ENCODE assay signal across 8 cellular contexts in genomic region chr22:38733329-38734202, GRCh38. TPM values are rescaled to one million over a fixed set of nuclear protein-coding genes. Genes with fewer than 3 reads are reported as not detected.
DNase-seq lines count a peak whose midpoint lies in the region; ATAC-seq and TF ChIP-seq lines count a peak whose summit lies in the region.

No MANE protein-coding gene starts in this region.

- no peaks in the 10 kb centered on the region for H3K9me3 ChIP-seq in SK-N-SH

- H2AFZ ChIP-seq in SK-N-SH (ENCODE audit: low read depth) = no peak overlapping the region

- 100% methylated on average over 1 of the region's 9 CpGs for WGBS in SK-N-SH (ENCODE audit: low lambda C conversion rate)

- CTCF ChIA-PET in HEK293T (lab: Yijun Ruan, JAX) (interaction anchor here (0.6 to 2.8 kb wide), 8 partner anchors 9 to 35 kb away, joined by 3 to 12 read pairs (median 5); no protein-coding TSS in a partner anchor), SK-N-SH (lab: Yijun Ruan, JAX) (interaction anchor here (0.6 to 2.3 kb wide), 12 partner anchors 8 to 35 kb away, joined by 3 to 15 read pairs (median 4); no protein-coding TSS in a partner anchor)

- no peaks in the 10 kb centered on the region; a peak in 1 of 4 replicates for H3K4me1 ChIP-seq in SK-N-SH (ENCODE audit: control insufficient read depth in 1 of 2, insufficient read depth in 2 of 2, low read depth in 1 of 2, low read length in 1 of 2)

- no peak overlapping the region for H3K4me2 ChIP-seq in SK-N-SH

- H3K36me3 ChIP-seq in SK-N-SH (replicated peaks in 1 of 2; ENCODE audit: control insufficient read depth in 1 of 2, insufficient read depth in 2 of 2, low read length in 1 of 2) = peaks cover 0 to 15% of the 10 kb centered on the region in 2 experiments
- H3K36me3 ChIP-seq in brain microvascular endothelial cell (replicated peaks) = peaks cover 68% of the 10 kb centered on the region

- peak overlapping the region; percentile 39 for H3K27ac ChIP-seq in C4-2B
- no peak overlapping the region; a peak in 1 of 4 replicates for H3K27ac ChIP-seq in SK-N-SH (ENCODE audit: low read depth in 2 of 2, low read length in 1 of 2)
- no peak overlapping the region for H3K27ac ChIP-seq in brain microvascular endothelial cell

- H3K9ac ChIP-seq in SK-N-SH = no peak overlapping the region

- in situ Hi-C loops in brain microvascular endothelial cell (cut with HindIII; ENCODE audit: low pct_ligation_motif_present, low sequenced_read_pairs) = no loop called here

- ATAC-seq in HG02588 (IDR thresholded peaks at IDR 0.05; ENCODE audit: unreplicated experiment) = no peak

- POLR2A ChIA-PET in HEK293T (lab: Yijun Ruan, JAX) = interaction anchor here (1.0 to 1.9 kb wide), 5 partner anchors 8 to 586 kb away, joined by 3 to 6 read pairs (median 4); partner anchors contain the start of gene RPL3
- POLR2A ChIA-PET in SK-N-SH (lab: Yijun Ruan, JAX) = no interaction called here

- H3K4me3 ChIP-seq in SK-N-SH (ENCODE audit: low read depth in 2 of 2, low read length in 1 of 2) (peak overlapping the region in 1 of 2 experiments; percentile 48; a peak in 1 of 4 replicates), brain microvascular endothelial cell (ENCODE audit: low read depth, low read length) (no peak overlapping the region)

- no peaks in the 10 kb centered on the region for H3K9me2 ChIP-seq in SK-N-SH

- H3F3A ChIP-seq in SK-N-SH (replicated peaks; ENCODE audit: insufficient read depth) = no peaks in the 10 kb centered on the region

- peak; percentile 40 for TF ChIP-seq RAD21 in SK-N-SH (IDR thresholded peaks at IDR 0.05; ENCODE audit: low read length)

- TF ChIP-seq EP300 in SK-N-SH (IDR thresholded peaks at IDR 0.05; ENCODE audit: borderline replicate concordance in 1 of 2, low read depth in 1 of 2, low read length in 1 of 2) = no peak

- H3K79me2 ChIP-seq in SK-N-SH (ENCODE audit: insufficient read depth) = no peaks in the 10 kb centered on the region

- H3K27me3 ChIP-seq in SK-N-SH (ENCODE audit: insufficient read depth) (no peaks in the 10 kb centered on the region), brain microvascular endothelial cell (replicated peaks) (no peaks in the 10 kb centered on the region)

- DNase-seq in HEK293T (ENCODE audit: extremely low spot score) (peak; percentile 79), SK-N-SH (peak; percentile 74), brain microvascular endothelial cell (no peak), iris pigment epithelial cell (ENCODE audit: low read depth) (peak; percentile 28), islet precursor cell (no peak)
- peak; percentile 58 for DNase-seq in stimulated activated CD4-positive, alpha-beta T cell treated with anti-CD3 and anti-CD28 coated beads, Interleukin-4, amount 100 ng/mL, for 24 hours

- TF ChIP-seq CTCF in C4-2B (conservative IDR thresholded peaks at IDR 0.05) (no peak; the same call in 1 of the 2 replicates), SK-N-SH (IDR thresholded peaks at IDR 0.05) (peak; percentile 58), brain microvascular endothelial cell (IDR thresholded peaks at IDR 0.05; ENCODE audit: low read depth, low read length, missing control alignments) (peak; percentile 81)

- H4K20me1 ChIP-seq in SK-N-SH (ENCODE audit: insufficient read depth) = no peaks in the 10 kb centered on the region

TF ChIP-seq in HEK293T, 16 proteins besides CTCF, POLR2A, EP300 and RAD21:
- TF ChIP-seq ELF4 (IDR thresholded peaks at IDR 0.05) = no peak
- 0 out of 2 replicates have a peak, but pooled peaks have one; percentile 2 for TF ChIP-seq HDGF (IDR thresholded peaks at IDR 0.05; ENCODE audit: borderline replicate concordance)
- no peak for TF ChIP-seq L3MBTL2 (conservative IDR thresholded peaks at IDR 0.05)
- TF ChIP-seq SUZ12 (IDR thresholded peaks at IDR 0.05) = no peak

TF ChIP-seq in SK-N-SH, 30 proteins besides CTCF, POLR2A, EP300 and RAD21 (continues in another document):
- TF ChIP-seq FOXJ3 (CRISPR knock-in tag; IDR thresholded peaks at IDR 0.05) (no peak), REST (IDR thresholded peaks at IDR 0.05; ENCODE audit: low read depth, low read length) (no peak), TCF12 (IDR thresholded peaks at IDR 0.05) (no peak), MXI1 (IDR thresholded peaks at IDR 0.05; ENCODE audit: low read depth, low read length) (no peak), YY1 (IDR thresholded peaks at IDR 0.05; ENCODE audit: low read depth) (no peak), RXRA (IDR thresholded peaks at IDR 0.05; ENCODE audit: borderline replicate concordance, low read depth) (no peak), ZBTB33 (IDR thresholded peaks at IDR 0.05; ENCODE audit: borderline replicate concordance, low read depth) (no peak), FOXM1 (IDR thresholded peaks at IDR 0.05; ENCODE audit: low read depth) (no peak), GATA2 (CRISPR knock-in tag; IDR thresholded peaks at IDR 0.05) (no peak), RFX5 (IDR thresholded peaks at IDR 0.05; ENCODE audit: low read length) (no peak), MAX (IDR thresholded peaks at IDR 0.05; ENCODE audit: low read depth) (no peak), POLR2AphosphoS5 (IDR thresholded peaks at IDR 0.05; ENCODE audit: low read depth, low read length) (no peak), NFIC (IDR thresholded peaks at IDR 0.05; ENCODE audit: borderline replicate concordance) (no peak), JUND (IDR thresholded peaks at IDR 0.05) (no peak), ELF1 (IDR thresholded peaks at IDR 0.05) (no peak), PBX3 (IDR thresholded peaks at IDR 0.05) (no peak), TAF1 (IDR thresholded peaks at IDR 0.05; ENCODE audit: borderline replicate concordance, low read depth, low read length) (no peak), FOSL2 (IDR thresholded peaks at IDR 0.05; ENCODE audit: borderline replicate concordance, low read depth) (no peak)

RNA-seq across cellular contexts. Expression of gene SUN2, which starts 22.2 kb away (rescaled TPM):
- 9.0 and 10.2 TPM in 2 replicates for polyA plus RNA-seq in SK-N-SH (2012; rRNA removed)
- 3.8 and 7.1 TPM in 2 replicates for polyA plus RNA-seq in SK-N-SH (2012; cell fraction: cytosol; rRNA removed)
- polyA plus RNA-seq in SK-N-SH (2012; cell fraction: nucleus; rRNA removed) = 13.5 and 20.8 TPM in 2 replicates

RNA-seq across cellular contexts. Expression of gene GTPBP1, which starts 27.8 kb away (rescaled TPM):
- 11.9 and 15.2 TPM in 2 replicates for polyA plus RNA-seq in SK-N-SH (2012; rRNA removed)
- 8.8 and 10.2 TPM in 2 replicates for polyA plus RNA-seq in SK-N-SH (2012; cell fraction: cytosol; rRNA removed)
- 33.8 and 37.1 TPM in 2 replicates for polyA plus RNA-seq in SK-N-SH (2012; cell fraction: nucleus; rRNA removed)

RNA-seq across cellular contexts. Expression of gene JOSD1, which starts 32.8 kb away (rescaled TPM):
- polyA plus RNA-seq in SK-N-SH (2012; rRNA removed) = 17.8 and 23.0 TPM in 2 replicates
- polyA plus RNA-seq in SK-N-SH (2012; cell fraction: cytosol; rRNA removed) = 15.1 and 19.6 TPM in 2 replicates
- polyA plus RNA-seq in SK-N-SH (2012; cell fraction: nucleus; rRNA removed) = 30.5 and 40.6 TPM in 2 replicates

RNA-seq across cellular contexts. Expression of gene TOMM22, which starts 51.8 kb away (rescaled TPM):
- polyA plus RNA-seq in SK-N-SH (2012; rRNA removed) = 33.1 and 33.6 TPM in 2 replicates
- 41.1 and 46.9 TPM in 2 replicates for polyA plus RNA-seq in SK-N-SH (2012; cell fraction: cytosol; rRNA removed)
- 6.2 and 10.6 TPM in 2 replicates for polyA plus RNA-seq in SK-N-SH (2012; cell fraction: nucleus; rRNA removed)

Comparison
In these comparisons a context has a peak if more than half of its experiments do, and no peak if none do; other contexts are left out.
1. DNase-seq: peak in HEK293T (single experiment), SK-N-SH (single experiment), iris pigment epithelial cell (single experiment) and stimulated activated CD4-positive, alpha-beta T cell treated with anti-CD3 and anti-CD28 coated beads, Interleukin-4, amount 100 ng/mL, for 24 hours (single experiment); none in brain microvascular endothelial cell (single experiment) and islet precursor cell (single experiment).